9 cellular contexts compared by ENCODE assay signal in genomic region chr13:28099396-28100148, GRCh38. TPM values are rescaled to one million over a fixed set of nuclear protein-coding genes. Genes with fewer than 3 reads are reported as not detected.
DNase-seq lines count a peak whose midpoint lies in the region; ATAC-seq, FAIRE-seq and TF ChIP-seq lines count a peak whose summit lies in the region.
"Had no signal": no experiment of that assay in that cellular context is flagged by ENCODE, and none has a peak within 500 bp of the region (broad histone marks: within the 10 kb centered on the region; RNA-seq: fewer than 3 reads in every experiment).

No MANE protein-coding gene starts in this region.

- H3K27ac ChIP-seq in right atrium auricular region (no peak overlapping the region), K562 (ENCODE audit: extremely low read depth, low read depth, low read length) (no peak overlapping the region), mesodermal cell (ENCODE audit: low read depth, low read length, severe bottlenecking) (no peak overlapping the region), urinary bladder (ENCODE audit: low read depth) (no peak overlapping the region)

- H3K36me3 ChIP-seq in right atrium auricular region (no peaks in the 10 kb centered on the region), K562 (ENCODE audit: control insufficient read depth, insufficient read depth, low read length) (no peaks in the 10 kb centered on the region), mesodermal cell (ENCODE audit: control insufficient read depth, insufficient read depth, low read length) (no peaks in the 10 kb centered on the region), urinary bladder (ENCODE audit: insufficient read depth) (no peaks in the 10 kb centered on the region)

- ATAC-seq in left cardiac atrium (no peak), K562 (no peak), HG03342 (IDR thresholded peaks at IDR 0.05; ENCODE audit: unreplicated experiment) (no peak)

- TF ChIP-seq EP300 in K562 (IDR thresholded peaks at IDR 0.05; ENCODE audit: low read length): no peak

- no peak for FAIRE-seq in K562 (lab: Jason Lieb, UNC)

- intact Hi-C loops in left cardiac atrium (cut with DNase I) (no loop called here), K562 (cut with micrococcal nuclease) (no loop called here)

- H3K9ac ChIP-seq in K562 (ENCODE audit: insufficient read depth in 1 of 2, low read depth in 2 of 2, low read length in 2 of 2): no peak overlapping the region

- no peak overlapping the region for H2AFZ ChIP-seq in K562 (ENCODE audit: low read depth, low read length)

- H3K9me3 ChIP-seq in right atrium auricular region: peaks cover 0 to 7% of the 10 kb centered on the region in 2 donors
- no peaks in the 10 kb centered on the region for H3K9me3 ChIP-seq in K562 (replicated peaks; ENCODE audit: control insufficient read depth, insufficient read depth, low read depth, low read length)
- H3K9me3 ChIP-seq in mesodermal cell (ENCODE audit: control insufficient read depth, low read length): peaks cover 4% of the 10 kb centered on the region

- CTCF ChIA-PET in K562 (lab: Yijun Ruan, JAX; ENCODE audit: low intra/inter-chr PET ratio): no interaction called here

- WGBS in K562 (ENCODE audit: insufficient coverage, low coverage, missing lambda C conversion rate): 15% methylated on average over 16 of the region's 35 CpGs
- 1 to 7% methylated on average over 14 to 20 of the region's 35 CpGs for WGBS in mesodermal cell (ENCODE audit: insufficient coverage in 2 of 2), 2 experiments
- 8% methylated on average over 35 of the region's 35 CpGs for WGBS in urinary bladder

- H3K4me3 ChIP-seq in right atrium auricular region (peak overlapping the region; percentile 7 to 44), K562 (no peak overlapping the region), mesodermal cell (ENCODE audit: extremely low read depth, insufficient read depth, low read length, poor library complexity, severe bottlenecking) (peak overlapping the region; percentile 35), urinary bladder (ENCODE audit: low read depth, low read length) (peak overlapping the region; percentile 36)

- no peak overlapping the region for H3K4me2 ChIP-seq in K562 (ENCODE audit: insufficient read depth, low read length)

- no peaks in the 10 kb centered on the region for H3K79me2 ChIP-seq in K562 (ENCODE audit: control insufficient read depth, insufficient read depth, low read length)

- POLR2A ChIA-PET in K562 (lab: Yijun Ruan, JAX): no interaction called here

- no peak for TF ChIP-seq CTCF in right atrium auricular region (IDR thresholded peaks at IDR 0.05)
- no peak for TF ChIP-seq CTCF in K562 (IDR thresholded peaks at IDR 0.05 in 2 of 3, conservative IDR thresholded peaks at IDR 0.05 in 1 of 3; ENCODE audit: insufficient read depth in 2 of 3, low read depth in 1 of 3, low read length in 3 of 3)

- no peak for TF ChIP-seq RAD21 in K562 (CRISPR knock-in tag; conservative IDR thresholded peaks at IDR 0.05 in 1 of 2, IDR thresholded peaks at IDR 0.05 in 1 of 2)

- H3K27me3 ChIP-seq in right atrium auricular region (peaks cover 9 to 16% of the 10 kb centered on the region in 2 donors), K562 (ENCODE audit: control insufficient read depth in 2 of 2, insufficient read depth in 2 of 2, low read length in 2 of 2) (peaks cover 21 to 24% of the 10 kb centered on the region in 2 experiments)

- H3K4me1 ChIP-seq in right atrium auricular region (peaks cover 0 to 15% of the 10 kb centered on the region in 2 donors), K562 (replicated peaks in 1 of 2; ENCODE audit: control insufficient read depth in 2 of 2, insufficient read depth in 2 of 2, low read length in 2 of 2) (peaks cover 0 to 11% of the 10 kb centered on the region in 2 experiments; a peak in 2 of 5 replicates), mesodermal cell (ENCODE audit: control insufficient read depth, insufficient read depth, low read length, poor library complexity, severe bottlenecking) (no peaks in the 10 kb centered on the region), urinary bladder (ENCODE audit: insufficient read depth) (peaks cover 2% of the 10 kb centered on the region)

- in situ Hi-C loops in K562 (cut with MboI): no loop called here

- H4K20me1 ChIP-seq in K562 (replicated peaks; ENCODE audit: control insufficient read depth, insufficient read depth, low read length): no peaks in the 10 kb centered on the region

- H3K9me1 ChIP-seq in K562 (ENCODE audit: control insufficient read depth, insufficient read depth, low read length): no peaks in the 10 kb centered on the region

- DNase-seq in right atrium auricular region (ENCODE audit: low spot score) (no peak), left cardiac atrium (no peak), K562 (ENCODE audit: extremely low read depth in 1 of 4, low spot score in 3 of 4) (no peak), NCI-H510A treated with DMSO at 0.1 percent for 48 hours (lab: John Stamatoyannopoulos, UW) (no peak)
- DNase-seq in NK-92 treated with Interleukin-12 subunit alpha and Interleukin-12 subunit beta, amount 100 ng/mL, for 24 hours (lab: John Stamatoyannopoulos, UW): no peak

- no peak for TF ChIP-seq POLR2A in K562 (conservative IDR thresholded peaks at IDR 0.05)

- no TSS peak for BruUV-seq in K562 (replicated peaks; lab: Mats Ljungman, UMichigan)

TF ChIP-seq in K562, 482 proteins besides CTCF, POLR2A, EP300 and RAD21:
- peak; percentile 78 for TF ChIP-seq CBX2 (IDR thresholded peaks at IDR 0.05; ENCODE audit: insufficient read depth, low read length, poor library complexity, severe bottlenecking)
- TF ChIP-seq NCOA1 (IDR thresholded peaks at IDR 0.05; ENCODE audit: low read depth): no peak

RNA-seq across cellular contexts. Expression of gene FLT3, which starts 0.8 kb away (rescaled TPM):
- total RNA-seq in right atrium auricular region (under 1 TPM; 0.12 to 0.26 TPM), left cardiac atrium (under 1 TPM; 0.12 to 0.26 TPM), K562 (2014; rRNA removed) (not detected in 2 replicates), K562 (2014; rRNA removed; fragmentation: Illumina TruSeq; extraction: Trizol) (not detected in 2 replicates), K562 (2015; rRNA removed; fragmentation: Illumina TruSeq; extraction: Trizol) (not detected in 2 replicates), K562 (2021) (not detected in 2 replicates), urinary bladder (1.0 TPM)
- total RNA-seq in K562 (2011; cell fraction: chromatin; rRNA removed; ENCODE audit: low replicate concordance): not detected in 2 replicates
- total RNA-seq in K562 (2011; cell fraction: nucleolus; rRNA removed): not detected in 2 replicates
- not detected in 2 replicates for total RNA-seq in K562 (2011; cell fraction: nucleoplasm; rRNA removed)
- polyA plus RNA-seq in K562 (2011; rRNA removed) (not detected in 2 replicates), K562 (2014; fragmentation: Illumina TruSeq; extraction: Trizol) (not detected in 2 replicates), K562 (2014; fragmentation: Nextera tagmentation; extraction: Ambion mirVana) (not detected), K562 (2014; rRNA removed) (not detected in 2 replicates), urinary bladder (0.67 TPM)
- not detected in 2 replicates for polyA plus RNA-seq in K562 (2011; cell fraction: cytosol; rRNA removed)
- polyA plus RNA-seq in K562 (2011; cell fraction: nucleus; rRNA removed): not detected in 2 replicates
- polyA plus RNA-seq in K562 (2012): not detected in 2 replicates
- polyA minus RNA-seq in K562 (2011; rRNA and poly(A)+ RNA removed): not detected in 2 replicates
- not detected in 2 replicates for polyA minus RNA-seq in K562 (2011; cell fraction: cytosol; rRNA and poly(A)+ RNA removed)
- polyA minus RNA-seq in K562 (2011; cell fraction: nucleus; rRNA and poly(A)+ RNA removed): not detected in 2 replicates
- polyA plus RNA-seq in mesodermal cell (2013, experiment 1 of 2): not detected
- not detected for polyA plus RNA-seq in mesodermal cell (2013, experiment 2 of 2)
- total RNA-seq: SK-MEL-5 had no signal

RNA-seq across cellular contexts. Expression of gene PAN3, which starts 38.8 kb away (rescaled TPM):
- total RNA-seq in right atrium auricular region: 10 to 100 TPM in 1 of 2 donors, 1 to 10 TPM in 1; 8.7 to 12.0 TPM
- total RNA-seq in left cardiac atrium: 10 to 100 TPM; 12.3 to 12.8 TPM
- total RNA-seq in K562 (2011; cell fraction: chromatin; rRNA removed; ENCODE audit: low replicate concordance): 33.0 and 65.7 TPM in 2 replicates
- 13.7 and 18.9 TPM in 2 replicates for total RNA-seq in K562 (2011; cell fraction: nucleolus; rRNA removed)
- 28.7 and 32.1 TPM in 2 replicates for total RNA-seq in K562 (2011; cell fraction: nucleoplasm; rRNA removed)
- total RNA-seq in K562 (2014; rRNA removed): 7.2 and 8.5 TPM in 2 replicates
- 12.1 and 14.2 TPM in 2 replicates for total RNA-seq in K562 (2014; rRNA removed; fragmentation: Illumina TruSeq; extraction: Trizol)
- total RNA-seq in K562 (2015; rRNA removed; fragmentation: Illumina TruSeq; extraction: Trizol): 10.4 and 12.3 TPM in 2 replicates
- total RNA-seq in K562 (2021): 17.0 and 19.9 TPM in 2 replicates
- polyA plus RNA-seq in K562 (2011; rRNA removed): 14.3 and 16.6 TPM in 2 replicates
- polyA plus RNA-seq in K562 (2011; cell fraction: cytosol; rRNA removed): 5.3 and 8.3 TPM in 2 replicates
- 18.7 and 20.3 TPM in 2 replicates for polyA plus RNA-seq in K562 (2011; cell fraction: nucleus; rRNA removed)
- polyA plus RNA-seq in K562 (2012): 7.8 and 8.0 TPM in 2 replicates
- 8.8 and 10.1 TPM in 2 replicates for polyA plus RNA-seq in K562 (2014; fragmentation: Illumina TruSeq; extraction: Trizol)
- polyA plus RNA-seq in K562 (2014; fragmentation: Nextera tagmentation; extraction: Ambion mirVana): 10 to 100 TPM in 1 of 2 experiments, 1 to 10 TPM in 1; 9.3 to 11.6 TPM
- 7.8 and 8.3 TPM in 2 replicates for polyA plus RNA-seq in K562 (2014; rRNA removed)
- 50.8 and 52.0 TPM in 2 replicates for polyA minus RNA-seq in K562 (2011; rRNA and poly(A)+ RNA removed)
- polyA minus RNA-seq in K562 (2011; cell fraction: cytosol; rRNA and poly(A)+ RNA removed): 13.2 and 17.2 TPM in 2 replicates
- polyA minus RNA-seq in K562 (2011; cell fraction: nucleus; rRNA and poly(A)+ RNA removed): 22.5 and 33.0 TPM in 2 replicates
- polyA plus RNA-seq in mesodermal cell (2013, experiment 1 of 2): 24.0 TPM
- polyA plus RNA-seq in mesodermal cell (2013, experiment 2 of 2): 22.1 TPM
- 53.3 TPM for total RNA-seq in urinary bladder
- polyA plus RNA-seq in urinary bladder: 13.5 TPM
